1 cellular context compared by ENCODE assay signal in the genomic region with DNA sequence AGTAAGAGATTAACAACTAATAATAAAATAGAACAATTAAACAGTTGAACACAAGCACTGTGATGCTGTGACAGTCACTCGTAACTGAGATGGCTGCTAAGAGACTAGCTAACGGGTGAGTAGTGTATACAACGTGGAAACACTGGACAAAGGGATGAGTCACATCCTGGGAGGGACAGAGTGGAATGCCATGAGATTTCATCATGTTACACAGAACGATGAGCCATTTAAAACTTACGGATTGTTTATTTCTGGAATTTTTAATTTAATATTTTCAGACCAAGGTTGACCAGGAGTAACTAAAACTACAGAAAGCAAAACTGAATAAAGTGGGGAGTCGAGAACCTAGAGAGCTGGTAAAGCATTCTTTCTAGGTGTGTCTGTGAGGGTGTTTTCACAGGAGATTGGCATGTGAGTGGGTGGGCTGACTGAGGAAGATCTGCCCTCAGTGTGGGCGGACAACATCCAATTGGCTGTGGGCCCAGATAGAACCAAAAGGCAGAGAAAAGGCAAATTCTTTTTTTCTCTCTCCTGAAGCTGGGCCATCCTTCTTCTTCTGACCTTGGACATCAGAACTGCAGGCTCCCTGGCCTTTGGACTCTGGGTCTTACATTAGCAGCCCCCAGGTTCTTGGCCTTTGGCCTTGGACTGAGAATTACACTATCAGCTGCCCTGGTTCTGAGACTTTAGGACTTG.
TF ChIP-seq lines count a peak whose summit lies in the region.

No MANE protein-coding gene starts in this region.

TF ChIP-seq in HepG2, 621 proteins besides CTCF, POLR2A, EP300 and RAD21 (continued from another document and continues in another):
- TF ChIP-seq, protein P1, sequence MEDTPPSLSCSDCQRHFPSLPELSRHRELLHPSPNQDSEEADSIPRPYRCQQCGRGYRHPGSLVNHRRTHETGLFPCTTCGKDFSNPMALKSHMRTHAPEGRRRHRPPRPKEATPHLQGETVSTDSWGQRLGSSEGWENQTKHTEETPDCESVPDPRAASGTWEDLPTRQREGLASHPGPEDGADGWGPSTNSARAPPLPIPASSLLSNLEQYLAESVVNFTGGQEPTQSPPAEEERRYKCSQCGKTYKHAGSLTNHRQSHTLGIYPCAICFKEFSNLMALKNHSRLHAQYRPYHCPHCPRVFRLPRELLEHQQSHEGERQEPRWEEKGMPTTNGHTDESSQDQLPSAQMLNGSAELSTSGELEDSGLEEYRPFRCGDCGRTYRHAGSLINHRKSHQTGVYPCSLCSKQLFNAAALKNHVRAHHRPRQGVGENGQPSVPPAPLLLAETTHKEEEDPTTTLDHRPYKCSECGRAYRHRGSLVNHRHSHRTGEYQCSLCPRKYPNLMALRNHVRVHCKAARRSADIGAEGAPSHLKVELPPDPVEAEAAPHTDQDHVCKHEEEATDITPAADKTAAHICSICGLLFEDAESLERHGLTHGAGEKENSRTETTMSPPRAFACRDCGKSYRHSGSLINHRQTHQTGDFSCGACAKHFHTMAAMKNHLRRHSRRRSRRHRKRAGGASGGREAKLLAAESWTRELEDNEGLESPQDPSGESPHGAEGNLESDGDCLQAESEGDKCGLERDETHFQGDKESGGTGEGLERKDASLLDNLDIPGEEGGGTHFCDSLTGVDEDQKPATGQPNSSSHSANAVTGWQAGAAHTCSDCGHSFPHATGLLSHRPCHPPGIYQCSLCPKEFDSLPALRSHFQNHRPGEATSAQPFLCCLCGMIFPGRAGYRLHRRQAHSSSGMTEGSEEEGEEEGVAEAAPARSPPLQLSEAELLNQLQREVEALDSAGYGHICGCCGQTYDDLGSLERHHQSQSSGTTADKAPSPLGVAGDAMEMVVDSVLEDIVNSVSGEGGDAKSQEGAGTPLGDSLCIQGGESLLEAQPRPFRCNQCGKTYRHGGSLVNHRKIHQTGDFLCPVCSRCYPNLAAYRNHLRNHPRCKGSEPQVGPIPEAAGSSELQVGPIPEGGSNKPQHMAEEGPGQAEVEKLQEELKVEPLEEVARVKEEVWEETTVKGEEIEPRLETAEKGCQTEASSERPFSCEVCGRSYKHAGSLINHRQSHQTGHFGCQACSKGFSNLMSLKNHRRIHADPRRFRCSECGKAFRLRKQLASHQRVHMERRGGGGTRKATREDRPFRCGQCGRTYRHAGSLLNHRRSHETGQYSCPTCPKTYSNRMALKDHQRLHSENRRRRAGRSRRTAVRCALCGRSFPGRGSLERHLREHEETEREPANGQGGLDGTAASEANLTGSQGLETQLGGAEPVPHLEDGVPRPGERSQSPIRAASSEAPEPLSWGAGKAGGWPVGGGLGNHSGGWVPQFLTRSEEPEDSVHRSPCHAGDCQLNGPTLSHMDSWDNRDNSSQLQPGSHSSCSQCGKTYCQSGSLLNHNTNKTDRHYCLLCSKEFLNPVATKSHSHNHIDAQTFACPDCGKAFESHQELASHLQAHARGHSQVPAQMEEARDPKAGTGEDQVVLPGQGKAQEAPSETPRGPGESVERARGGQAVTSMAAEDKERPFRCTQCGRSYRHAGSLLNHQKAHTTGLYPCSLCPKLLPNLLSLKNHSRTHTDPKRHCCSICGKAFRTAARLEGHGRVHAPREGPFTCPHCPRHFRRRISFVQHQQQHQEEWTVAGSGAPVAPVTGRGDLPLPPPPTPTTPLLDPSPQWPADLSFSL (CRISPR knock-in tag; IDR thresholded peaks at IDR 0.05), result no peak
- TF ChIP-seq ZNF792 (CRISPR knock-in tag; IDR thresholded peaks at IDR 0.05) (peak; percentile 71; the same call in 1 of the 2 replicates), CHCHD3 (CRISPR knock-in tag; IDR thresholded peaks at IDR 0.05) (no peak), ZNF773 (CRISPR knock-in tag; IDR thresholded peaks at IDR 0.05; ENCODE audit: borderline replicate concordance) (no peak), KLF11 (CRISPR knock-in tag; IDR thresholded peaks at IDR 0.05) (0 out of 2 replicates have a peak, but pooled peaks have one; percentile 44), MTF2 (CRISPR knock-in tag; IDR thresholded peaks at IDR 0.05; ENCODE audit: borderline replicate concordance) (no peak), ZNF292 (CRISPR knock-in tag; IDR thresholded peaks at IDR 0.05; ENCODE audit: borderline replicate concordance, low read depth) (no peak), ZKSCAN1 (IDR thresholded peaks at IDR 0.05; ENCODE audit: low read length) (no peak), JUND (CRISPR knock-in tag; IDR thresholded peaks at IDR 0.05) (peak; percentile 96), ARNTL (CRISPR knock-in tag; IDR thresholded peaks at IDR 0.05) (no peak), ZNF501 (CRISPR knock-in tag; IDR thresholded peaks at IDR 0.05) (no peak), FOXC1 (CRISPR knock-in tag; IDR thresholded peaks at IDR 0.05; ENCODE audit: borderline replicate concordance) (no peak), ZBTB20 (CRISPR knock-in tag; IDR thresholded peaks at IDR 0.05; ENCODE audit: borderline replicate concordance, low read depth) (peak; percentile 29; the same call in 1 of the 2 replicates), SIN3A (IDR thresholded peaks at IDR 0.05; ENCODE audit: borderline replicate concordance, low read depth, low read length) (peak; percentile 20; the same call in 1 of the 2 replicates), SOX13 (IDR thresholded peaks at IDR 0.05) (peak; percentile 86), SOX13 (CRISPR knock-in tag; conservative IDR thresholded peaks at IDR 0.05 in 1 of 2, IDR thresholded peaks at IDR 0.05 in 1 of 2) (peak in 1 of 2 experiments; percentile 97; a peak in 2 of 4 replicates), ZNF468 (CRISPR knock-in tag; IDR thresholded peaks at IDR 0.05) (no peak), ZNF577 (CRISPR knock-in tag; IDR thresholded peaks at IDR 0.05; ENCODE audit: borderline replicate concordance, low read depth) (no peak), ZNF331 (CRISPR knock-in tag; IDR thresholded peaks at IDR 0.05) (peak; percentile 75; the same call in 1 of the 2 replicates), CEBPB (IDR thresholded peaks at IDR 0.05; ENCODE audit: borderline replicate concordance, low read depth, low read length) (peak; percentile 88), ZNF737 (CRISPR knock-in tag; IDR thresholded peaks at IDR 0.05; ENCODE audit: borderline replicate concordance) (no peak), TSC22D2 (CRISPR knock-in tag; IDR thresholded peaks at IDR 0.05; ENCODE audit: borderline replicate concordance) (no peak), AHR (CRISPR knock-in tag; IDR thresholded peaks at IDR 0.05) (no peak), ZNF816 (CRISPR knock-in tag; IDR thresholded peaks at IDR 0.05; ENCODE audit: borderline replicate concordance) (peak; percentile 30; the same call in 1 of the 2 replicates), ZEB1 (IDR thresholded peaks at IDR 0.05; ENCODE audit: insufficient replicate concordance, low read depth) (peak; percentile 54), ZNF329 (CRISPR knock-in tag; IDR thresholded peaks at IDR 0.05; ENCODE audit: low read depth) (no peak), POLR2AphosphoS5 (IDR thresholded peaks at IDR 0.05; ENCODE audit: low read depth, low read length) (peak; percentile 49; the same call in 1 of the 2 replicates), PHF8 (CRISPR knock-in tag; IDR thresholded peaks at IDR 0.05) (no peak), SP1 (IDR thresholded peaks at IDR 0.05) (no peak), SP1 (CRISPR knock-in tag; IDR thresholded peaks at IDR 0.05) (peak; percentile 61; the same call in 1 of the 2 replicates), ZNF562 (CRISPR knock-in tag; IDR thresholded peaks at IDR 0.05; ENCODE audit: borderline replicate concordance) (no peak), ZFP36L1 (CRISPR knock-in tag; IDR thresholded peaks at IDR 0.05) (peak; percentile 39; the same call in 1 of the 2 replicates), ZMYM2 (CRISPR knock-in tag; IDR thresholded peaks at IDR 0.05) (peak; percentile 62; the same call in 1 of the 2 replicates), ZMAT3 (CRISPR knock-in tag; conservative IDR thresholded peaks at IDR 0.05) (peak; percentile 32; the same call in 1 of the 2 replicates)
- TF ChIP-seq, protein P2, sequence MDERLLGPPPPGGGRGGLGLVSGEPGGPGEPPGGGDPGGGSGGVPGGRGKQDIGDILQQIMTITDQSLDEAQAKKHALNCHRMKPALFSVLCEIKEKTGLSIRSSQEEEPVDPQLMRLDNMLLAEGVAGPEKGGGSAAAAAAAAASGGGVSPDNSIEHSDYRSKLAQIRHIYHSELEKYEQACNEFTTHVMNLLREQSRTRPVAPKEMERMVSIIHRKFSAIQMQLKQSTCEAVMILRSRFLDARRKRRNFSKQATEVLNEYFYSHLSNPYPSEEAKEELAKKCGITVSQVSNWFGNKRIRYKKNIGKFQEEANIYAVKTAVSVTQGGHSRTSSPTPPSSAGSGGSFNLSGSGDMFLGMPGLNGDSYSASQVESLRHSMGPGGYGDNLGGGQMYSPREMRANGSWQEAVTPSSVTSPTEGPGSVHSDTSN (CRISPR knock-in tag; IDR thresholded peaks at IDR 0.05), result 0 out of 2 replicates have a peak, but pooled peaks have one; percentile 42
- TF ChIP-seq, protein P3, sequence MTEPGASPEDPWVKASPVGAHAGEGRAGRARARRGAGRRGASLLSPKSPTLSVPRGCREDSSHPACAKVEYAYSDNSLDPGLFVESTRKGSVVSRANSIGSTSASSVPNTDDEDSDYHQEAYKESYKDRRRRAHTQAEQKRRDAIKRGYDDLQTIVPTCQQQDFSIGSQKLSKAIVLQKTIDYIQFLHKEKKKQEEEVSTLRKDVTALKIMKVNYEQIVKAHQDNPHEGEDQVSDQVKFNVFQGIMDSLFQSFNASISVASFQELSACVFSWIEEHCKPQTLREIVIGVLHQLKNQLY (CRISPR knock-in tag; IDR thresholded peaks at IDR 0.05), result peak; percentile 66; the same call in 1 of the 2 replicates
- TF ChIP-seq, protein P4, sequence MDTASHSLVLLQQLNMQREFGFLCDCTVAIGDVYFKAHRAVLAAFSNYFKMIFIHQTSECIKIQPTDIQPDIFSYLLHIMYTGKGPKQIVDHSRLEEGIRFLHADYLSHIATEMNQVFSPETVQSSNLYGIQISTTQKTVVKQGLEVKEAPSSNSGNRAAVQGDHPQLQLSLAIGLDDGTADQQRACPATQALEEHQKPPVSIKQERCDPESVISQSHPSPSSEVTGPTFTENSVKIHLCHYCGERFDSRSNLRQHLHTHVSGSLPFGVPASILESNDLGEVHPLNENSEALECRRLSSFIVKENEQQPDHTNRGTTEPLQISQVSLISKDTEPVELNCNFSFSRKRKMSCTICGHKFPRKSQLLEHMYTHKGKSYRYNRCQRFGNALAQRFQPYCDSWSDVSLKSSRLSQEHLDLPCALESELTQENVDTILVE (CRISPR knock-in tag; IDR thresholded peaks at IDR 0.05), result peak; percentile 62; the same call in 1 of the 2 replicates
- TF ChIP-seq, protein P5, sequence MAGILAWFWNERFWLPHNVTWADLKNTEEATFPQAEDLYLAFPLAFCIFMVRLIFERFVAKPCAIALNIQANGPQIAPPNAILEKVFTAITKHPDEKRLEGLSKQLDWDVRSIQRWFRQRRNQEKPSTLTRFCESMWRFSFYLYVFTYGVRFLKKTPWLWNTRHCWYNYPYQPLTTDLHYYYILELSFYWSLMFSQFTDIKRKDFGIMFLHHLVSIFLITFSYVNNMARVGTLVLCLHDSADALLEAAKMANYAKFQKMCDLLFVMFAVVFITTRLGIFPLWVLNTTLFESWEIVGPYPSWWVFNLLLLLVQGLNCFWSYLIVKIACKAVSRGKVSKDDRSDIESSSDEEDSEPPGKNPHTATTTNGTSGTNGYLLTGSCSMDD (CRISPR knock-in tag; IDR thresholded peaks at IDR 0.05), result no peak
- TF ChIP-seq, protein P6, sequence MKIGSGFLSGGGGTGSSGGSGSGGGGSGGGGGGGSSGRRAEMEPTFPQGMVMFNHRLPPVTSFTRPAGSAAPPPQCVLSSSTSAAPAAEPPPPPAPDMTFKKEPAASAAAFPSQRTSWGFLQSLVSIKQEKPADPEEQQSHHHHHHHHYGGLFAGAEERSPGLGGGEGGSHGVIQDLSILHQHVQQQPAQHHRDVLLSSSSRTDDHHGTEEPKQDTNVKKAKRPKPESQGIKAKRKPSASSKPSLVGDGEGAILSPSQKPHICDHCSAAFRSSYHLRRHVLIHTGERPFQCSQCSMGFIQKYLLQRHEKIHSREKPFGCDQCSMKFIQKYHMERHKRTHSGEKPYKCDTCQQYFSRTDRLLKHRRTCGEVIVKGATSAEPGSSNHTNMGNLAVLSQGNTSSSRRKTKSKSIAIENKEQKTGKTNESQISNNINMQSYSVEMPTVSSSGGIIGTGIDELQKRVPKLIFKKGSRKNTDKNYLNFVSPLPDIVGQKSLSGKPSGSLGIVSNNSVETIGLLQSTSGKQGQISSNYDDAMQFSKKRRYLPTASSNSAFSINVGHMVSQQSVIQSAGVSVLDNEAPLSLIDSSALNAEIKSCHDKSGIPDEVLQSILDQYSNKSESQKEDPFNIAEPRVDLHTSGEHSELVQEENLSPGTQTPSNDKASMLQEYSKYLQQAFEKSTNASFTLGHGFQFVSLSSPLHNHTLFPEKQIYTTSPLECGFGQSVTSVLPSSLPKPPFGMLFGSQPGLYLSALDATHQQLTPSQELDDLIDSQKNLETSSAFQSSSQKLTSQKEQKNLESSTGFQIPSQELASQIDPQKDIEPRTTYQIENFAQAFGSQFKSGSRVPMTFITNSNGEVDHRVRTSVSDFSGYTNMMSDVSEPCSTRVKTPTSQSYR (CRISPR knock-in tag; IDR thresholded peaks at IDR 0.05; ENCODE audit: borderline replicate concordance), result peak; percentile 36; the same call in 1 of the 2 replicates
- TF ChIP-seq, protein P7, sequence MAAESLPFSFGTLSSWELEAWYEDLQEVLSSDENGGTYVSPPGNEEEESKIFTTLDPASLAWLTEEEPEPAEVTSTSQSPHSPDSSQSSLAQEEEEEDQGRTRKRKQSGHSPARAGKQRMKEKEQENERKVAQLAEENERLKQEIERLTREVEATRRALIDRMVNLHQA (CRISPR knock-in tag; IDR thresholded peaks at IDR 0.05), result no peak
- TF ChIP-seq, protein P8, sequence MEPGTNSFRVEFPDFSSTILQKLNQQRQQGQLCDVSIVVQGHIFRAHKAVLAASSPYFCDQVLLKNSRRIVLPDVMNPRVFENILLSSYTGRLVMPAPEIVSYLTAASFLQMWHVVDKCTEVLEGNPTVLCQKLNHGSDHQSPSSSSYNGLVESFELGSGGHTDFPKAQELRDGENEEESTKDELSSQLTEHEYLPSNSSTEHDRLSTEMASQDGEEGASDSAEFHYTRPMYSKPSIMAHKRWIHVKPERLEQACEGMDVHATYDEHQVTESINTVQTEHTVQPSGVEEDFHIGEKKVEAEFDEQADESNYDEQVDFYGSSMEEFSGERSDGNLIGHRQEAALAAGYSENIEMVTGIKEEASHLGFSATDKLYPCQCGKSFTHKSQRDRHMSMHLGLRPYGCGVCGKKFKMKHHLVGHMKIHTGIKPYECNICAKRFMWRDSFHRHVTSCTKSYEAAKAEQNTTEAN (CRISPR knock-in tag; conservative IDR thresholded peaks at IDR 0.05), result no peak
- TF ChIP-seq, protein P9, sequence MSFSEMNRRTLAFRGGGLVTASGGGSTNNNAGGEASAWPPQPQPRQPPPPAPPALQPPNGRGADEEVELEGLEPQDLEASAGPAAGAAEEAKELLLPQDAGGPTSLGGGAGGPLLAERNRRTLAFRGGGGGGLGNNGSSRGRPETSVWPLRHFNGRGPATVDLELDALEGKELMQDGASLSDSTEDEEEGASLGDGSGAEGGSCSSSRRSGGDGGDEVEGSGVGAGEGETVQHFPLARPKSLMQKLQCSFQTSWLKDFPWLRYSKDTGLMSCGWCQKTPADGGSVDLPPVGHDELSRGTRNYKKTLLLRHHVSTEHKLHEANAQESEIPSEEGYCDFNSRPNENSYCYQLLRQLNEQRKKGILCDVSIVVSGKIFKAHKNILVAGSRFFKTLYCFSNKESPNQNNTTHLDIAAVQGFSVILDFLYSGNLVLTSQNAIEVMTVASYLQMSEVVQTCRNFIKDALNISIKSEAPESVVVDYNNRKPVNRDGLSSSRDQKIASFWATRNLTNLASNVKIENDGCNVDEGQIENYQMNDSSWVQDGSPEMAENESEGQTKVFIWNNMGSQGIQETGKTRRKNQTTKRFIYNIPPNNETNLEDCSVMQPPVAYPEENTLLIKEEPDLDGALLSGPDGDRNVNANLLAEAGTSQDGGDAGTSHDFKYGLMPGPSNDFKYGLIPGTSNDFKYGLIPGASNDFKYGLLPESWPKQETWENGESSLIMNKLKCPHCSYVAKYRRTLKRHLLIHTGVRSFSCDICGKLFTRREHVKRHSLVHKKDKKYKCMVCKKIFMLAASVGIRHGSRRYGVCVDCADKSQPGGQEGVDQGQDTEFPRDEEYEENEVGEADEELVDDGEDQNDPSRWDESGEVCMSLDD (CRISPR knock-in tag; IDR thresholded peaks at IDR 0.05; ENCODE audit: borderline replicate concordance), result no peak
